Comparison of ENCODE assay signal across 16 cellular contexts in the genomic region with DNA sequence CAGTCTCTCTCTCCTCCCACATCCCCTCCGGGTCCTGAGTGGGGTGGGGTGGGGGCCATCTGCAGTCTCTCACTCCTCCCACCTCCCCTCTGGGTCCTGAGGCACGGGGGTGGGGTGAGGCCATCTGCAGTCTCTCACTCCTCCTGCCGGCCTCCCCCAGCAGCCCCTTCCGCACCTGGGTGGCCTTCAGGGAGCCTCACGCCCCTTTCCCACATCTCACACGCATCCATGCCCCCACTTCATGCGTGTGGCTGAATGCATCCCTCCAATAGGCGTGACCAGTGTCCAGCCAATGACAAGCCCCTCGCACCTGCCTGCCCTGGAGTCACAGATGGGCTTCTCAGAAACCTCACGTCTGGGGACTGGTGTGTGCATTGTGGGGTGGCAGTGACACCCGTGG. TPM values are rescaled to one million over a fixed set of nuclear protein-coding genes. Genes with fewer than 3 reads are reported as not detected.
A peak's percentile ranks its signal among the peaks of the same experiment; 100 is the strongest.
DNase-seq lines count a peak whose midpoint lies in the region; ATAC-seq, FAIRE-seq and TF ChIP-seq lines count a peak whose summit lies in the region.
"Had no signal": no experiment of that assay in that cellular context is flagged by ENCODE, and none has a peak within 500 bp of the region (broad histone marks: within the 10 kb centered on the region; RNA-seq: fewer than 3 reads in every experiment).

No MANE protein-coding gene starts in this region.

- no peak overlapping the region for H2AK5ac ChIP-seq in H1 (ENCODE audit: low read depth, low read length)

- H3K79me2 ChIP-seq in H1 (ENCODE audit: control insufficient read depth in 1 of 2, insufficient read depth in 2 of 2, low read length in 2 of 2) = no peaks in the 10 kb centered on the region

- no peak overlapping the region for H2BK20ac ChIP-seq in H1 (ENCODE audit: low read length)

- no peaks in the 10 kb centered on the region for H3K79me1 ChIP-seq in H1 (ENCODE audit: low read depth, low read length)

- no peak for ATAC-seq in lower lobe of right lung

- H3K27ac ChIP-seq in HEK293 (ENCODE audit: extremely low read depth, low read depth, low read length) = no peak overlapping the region
- no peak overlapping the region for H3K27ac ChIP-seq in H1 (ENCODE audit: low read depth, low read length)
- H3K27ac ChIP-seq in suprapubic skin = no peak overlapping the region
- H3K27ac ChIP-seq in lower lobe of right lung = no peak overlapping the region
- H3K27ac ChIP-seq: Peyer's patch had no signal

- no peak for TF ChIP-seq EP300 in H1 (IDR thresholded peaks at IDR 0.05; ENCODE audit: borderline replicate concordance in 1 of 2, low read depth in 2 of 2, low read length in 2 of 2)
- no peak for TF ChIP-seq EP300 in suprapubic skin (IDR thresholded peaks at IDR 0.05)

- no peaks in the 10 kb centered on the region; the same call in 1 of the 2 replicates for H3K23me2 ChIP-seq in H1 (ENCODE audit: low read depth, low read length)

- no peak overlapping the region for H2BK15ac ChIP-seq in H1 (ENCODE audit: low read length)

- POLR2A ChIA-PET in HEK293 (lab: Yijun Ruan, JAX) = no interaction called here
- POLR2A ChIA-PET in H1 (lab: Charles Lee; ENCODE audit: partially characterized antibody) = interaction anchor here (1.0 to 2.3 kb wide), 2 partner anchors 14 to 27 kb away, joined by 3 to 10 read pairs; a partner anchor contains a TSS

- intact Hi-C loops in lower lobe of right lung (cut with DNase I) = no loop called here

- no peaks in the 10 kb centered on the region for H3K9me3 ChIP-seq in HEK293 (ENCODE audit: control insufficient read depth, insufficient read depth, low read depth, low read length)
- no peaks in the 10 kb centered on the region for H3K9me3 ChIP-seq in H1 (ENCODE audit: insufficient read depth in 2 of 2, low read depth in 1 of 2, low read length in 1 of 2)
- H3K9me3 ChIP-seq in suprapubic skin = no peaks in the 10 kb centered on the region
- H3K9me3 ChIP-seq in lower lobe of right lung = no peaks in the 10 kb centered on the region
- H3K9me3 ChIP-seq: Peyer's patch had no signal

- no peak for TF ChIP-seq POLR2A in H1 (IDR thresholded peaks at IDR 0.05; ENCODE audit: control extremely low read depth in 1 of 2, low read depth in 2 of 2, low read length in 2 of 2)
- no peak for TF ChIP-seq POLR2A in suprapubic skin (IDR thresholded peaks at IDR 0.05)

- WGBS in H1 (ENCODE audit: extremely low coverage in 1 of 2, insufficient coverage in 1 of 2, insufficient read length in 1 of 2, insufficient replicate concordance in 2 of 2, low coverage in 1 of 2, low lambda C conversion rate in 2 of 2, missing lambda C conversion rate in 1 of 2), 2 experiments = 84% methylated on average over 10 of the region's 11 CpGs; no CpG with 5 or more reads in 1 of the 2 experiments
- no CpG with 5 or more reads among the region's 11 CpGs for whole genome bisulfite sequencing in suprapubic skin

- no peak overlapping the region for H3K9ac ChIP-seq in H1 (replicated peaks in 1 of 4; ENCODE audit: extremely low read depth in 1 of 4, low read depth in 3 of 4, low read length in 3 of 4)

- peak overlapping the region; percentile 71; the same call in 1 of the 2 replicates for H3K18ac ChIP-seq in H1 (ENCODE audit: extremely low read depth, low read length)

- peak overlapping the region; percentile 68; the same call in 1 of the 2 replicates for H2BK12ac ChIP-seq in H1 (ENCODE audit: low read depth, low read length)

- TF ChIP-seq RAD21 in H1 (IDR thresholded peaks at IDR 0.05 in 1 of 2, conservative IDR thresholded peaks at IDR 0.05 in 1 of 2; ENCODE audit: low read depth in 2 of 2, low read length in 2 of 2) = no peak

- no peak overlapping the region for H2AFZ ChIP-seq in H1 (ENCODE audit: low read length)

- H3K4me3 ChIP-seq in HEK293 (ENCODE audit: low read depth, low read length) (no peak overlapping the region), H1 (ENCODE audit: extremely low read depth in 1 of 4, insufficient read depth in 2 of 4, low read depth in 3 of 4, low read length in 4 of 4) (no peak overlapping the region), suprapubic skin (no peak overlapping the region), lower lobe of right lung (no peak overlapping the region)
- H3K4me3 ChIP-seq: Peyer's patch had no signal

- H3K4ac ChIP-seq in H1 (replicated peaks; ENCODE audit: insufficient read length, low read depth, low read length) = peak overlapping the region; percentile 74

- H4K5ac ChIP-seq in H1 (ENCODE audit: insufficient read length, low read depth, low read length) = no peak overlapping the region

- no peak overlapping the region for H3K23ac ChIP-seq in H1 (ENCODE audit: insufficient read length)

- H4K91ac ChIP-seq in H1 (replicated peaks; ENCODE audit: insufficient read length, low read length) = peak overlapping the region; percentile 36

- H3K4me1 ChIP-seq in HEK293 (ENCODE audit: control insufficient read depth, insufficient read depth, low read length) (0 out of 2 replicates have a peak, but pooled peaks cover 2% of the 10 kb centered on the region), H1 (replicated peaks in 1 of 4; ENCODE audit: control insufficient read depth in 3 of 4, insufficient read depth in 4 of 4, low read length in 3 of 4) (peaks cover 0 to 30% (median 14%) of the 10 kb centered on the region in 4 experiments; a peak in 6 of 7 replicates), suprapubic skin (peaks cover 24% of the 10 kb centered on the region), lower lobe of right lung (peaks cover under 1% of the 10 kb centered on the region)

- H3K14ac ChIP-seq in H1 (ENCODE audit: insufficient read length) = no peak overlapping the region

- CTCF ChIA-PET in HEK293 (lab: Yijun Ruan, JAX) = no interaction called here
- CTCF ChIA-PET in H1 (lab: Charles Lee; ENCODE audit: partially characterized antibody) = interaction anchor here (1.4 kb wide), 1 partner anchor 11 kb away, joined by 7 read pairs; a partner anchor contains a TSS

- no peak for TF ChIP-seq CTCF in HEK293 (tag by site-specific recombination; IDR thresholded peaks at IDR 0.05)
- no peak for TF ChIP-seq CTCF in H1 (IDR thresholded peaks at IDR 0.05; ENCODE audit: control extremely low read depth in 1 of 3, insufficient read depth in 1 of 3, low read depth in 1 of 3, low read length in 3 of 3)
- TF ChIP-seq CTCF in suprapubic skin (IDR thresholded peaks at IDR 0.05) = no peak
- no peak for TF ChIP-seq CTCF in lower lobe of right lung (IDR thresholded peaks at IDR 0.05)

- H3K4me2 ChIP-seq in H1 (ENCODE audit: insufficient read depth in 1 of 2, low read depth in 2 of 2, low read length in 2 of 2) = no peak overlapping the region

- DNase-seq in H1 (ENCODE audit: low read depth in 1 of 2, low spot score in 2 of 2) = no peak
- DNase-seq in suprapubic skin (ENCODE audit: low spot score in 2 of 2) = no peak
- no peak for DNase-seq in lower lobe of right lung
- DNase-seq: CD4-positive, alpha-beta T cell; DMS79 treated with DMSO at 0.1 percent for 48 hours; HCEC 1CT; NCI-H1436; NCI-H2029 treated with DMSO at 0.1 percent for 48 hours; NCI-H510A; NCI-H82; Peyer's patch; SHP77 treated with DMSO at 0.1 percent for 48 hours had no signal

- H2BK5ac ChIP-seq in H1 (ENCODE audit: low read depth, low read length) = peak overlapping the region; percentile 78; the same call in 1 of the 2 replicates

- no peak overlapping the region for H3K56ac ChIP-seq in H1 (replicated peaks; ENCODE audit: insufficient read length, low read depth, low read length)

- no peak for FAIRE-seq in H1 (lab: Jason Lieb, UNC)
- FAIRE-seq: G401.6, GM12891 had no signal

- no peak overlapping the region for H4K8ac ChIP-seq in H1 (ENCODE audit: extremely low read depth, insufficient read depth, low read length)

- H4K20me1 ChIP-seq in H1 (replicated peaks in 1 of 2; ENCODE audit: control insufficient read depth in 1 of 2, insufficient read depth in 2 of 2, low read length in 2 of 2) = no peaks in the 10 kb centered on the region

- H3K36me3 ChIP-seq in HEK293 (ENCODE audit: control insufficient read depth in 2 of 2, insufficient read depth in 1 of 2, low read length in 2 of 2) (no peaks in the 10 kb centered on the region), H1 (ENCODE audit: control insufficient read depth in 2 of 4, insufficient read depth in 4 of 4, low read length in 3 of 4) (no peaks in the 10 kb centered on the region), suprapubic skin (no peaks in the 10 kb centered on the region), lower lobe of right lung (no peaks in the 10 kb centered on the region)
- H3K36me3 ChIP-seq: Peyer's patch had no signal

- no peak overlapping the region for H2BK120ac ChIP-seq in H1 (replicated peaks; ENCODE audit: low read depth, low read length)

- H3K27me3 ChIP-seq in H1 (replicated peaks in 1 of 4; ENCODE audit: control insufficient read depth in 3 of 4, extremely low read depth in 1 of 4, insufficient read depth in 3 of 4, low read length in 3 of 4) = no peaks in the 10 kb centered on the region
- H3K27me3 ChIP-seq in suprapubic skin = peaks cover 41% of the 10 kb centered on the region
- peaks cover 22% of the 10 kb centered on the region for H3K27me3 ChIP-seq in lower lobe of right lung (ENCODE audit: low read depth)

RNA-seq across cellular contexts. Expression of a gene that starts 1.0 kb away (rescaled TPM):
- 0.29 and 0.76 TPM in 2 replicates for total RNA-seq in H1 (2021; fragmentation: NEBNext Ultra II Directional; extraction: Animal tissue kit (Norgen Biotek cat#: 25700))
- 0.39 and 0.66 TPM in 2 replicates for polyA plus RNA-seq in H1 (2011; rRNA removed)
- polyA plus RNA-seq in H1 (2011; cell fraction: cytosol; rRNA removed) = 0.36 TPM
- 2.9 TPM for polyA plus RNA-seq in H1 (2011; cell fraction: nucleus; rRNA removed)
- 0.23 to 0.46 TPM (median 0.39 TPM) in 4 replicates for polyA plus RNA-seq in H1 (2012, experiment 1 of 2)
- polyA plus RNA-seq in H1 (2012, experiment 2 of 2) = 0.10 TPM
- 0.28 TPM for polyA plus RNA-seq in H1 (2013, experiment 1 of 2)
- polyA plus RNA-seq in H1 (2013, experiment 2 of 2) = 0.15 TPM
- 0.10 TPM in 1 of 2 replicates, not detected in the other for polyA minus RNA-seq in H1 (2011; rRNA and poly(A)+ RNA removed)
- polyA minus RNA-seq in H1 (2011; cell fraction: cytosol; rRNA and poly(A)+ RNA removed) = not detected
- polyA minus RNA-seq in H1 (2011; cell fraction: nucleus; rRNA and poly(A)+ RNA removed) = 0.50 TPM
- total RNA-seq in suprapubic skin = 1 to 10 TPM in 1 of 4 donors, not detected in 3; 1.3 TPM
- total RNA-seq in lower lobe of right lung = not detected
- total RNA-seq: A673; CD4-positive, alpha-beta T cell; Peyer's patch had no signal

RNA-seq across cellular contexts. Expression of a gene that starts 5.4 kb away (rescaled TPM):
- total RNA-seq in H1 (2021; fragmentation: NEBNext Ultra II Directional; extraction: Animal tissue kit (Norgen Biotek cat#: 25700)) = 2.5 and 2.6 TPM in 2 replicates
- 8.8 and 13.5 TPM in 2 replicates for polyA plus RNA-seq in H1 (2011; rRNA removed)
- polyA plus RNA-seq in H1 (2011; cell fraction: cytosol; rRNA removed) = 9.1 TPM
- 17.7 TPM for polyA plus RNA-seq in H1 (2011; cell fraction: nucleus; rRNA removed)
- polyA plus RNA-seq in H1 (2012, experiment 1 of 2) = 2.1 to 3.9 TPM (median 3.5 TPM) in 4 replicates
- polyA plus RNA-seq in H1 (2012, experiment 2 of 2) = 3.5 TPM
- 3.0 TPM for polyA plus RNA-seq in H1 (2013, experiment 1 of 2)
- polyA plus RNA-seq in H1 (2013, experiment 2 of 2) = 2.8 TPM
- 2.3 and 2.5 TPM in 2 replicates for polyA minus RNA-seq in H1 (2011; rRNA and poly(A)+ RNA removed)
- polyA minus RNA-seq in H1 (2011; cell fraction: cytosol; rRNA and poly(A)+ RNA removed) = 4.5 TPM
- 7.0 TPM for polyA minus RNA-seq in H1 (2011; cell fraction: nucleus; rRNA and poly(A)+ RNA removed)
- total RNA-seq in suprapubic skin = under 1 TPM in 2 of 4 donors, not detected in 2; 0.25 to 0.36 TPM
- total RNA-seq in lower lobe of right lung = 1.3 TPM

RNA-seq across cellular contexts. Expression of a gene that starts 11.4 kb away (rescaled TPM):
- total RNA-seq in H1 (2021; fragmentation: NEBNext Ultra II Directional; extraction: Animal tissue kit (Norgen Biotek cat#: 25700)) = 0.17 and 0.19 TPM in 2 replicates
- polyA plus RNA-seq in H1 (2011; rRNA removed) = 0.12 and 0.30 TPM in 2 replicates
- polyA plus RNA-seq in H1 (2011; cell fraction: cytosol; rRNA removed) = 0.27 TPM
- 0.67 TPM for polyA plus RNA-seq in H1 (2011; cell fraction: nucleus; rRNA removed)
- 0.32 to 0.41 TPM (median 0.40 TPM) in 4 replicates for polyA plus RNA-seq in H1 (2012, experiment 1 of 2)
- polyA plus RNA-seq in H1 (2012, experiment 2 of 2) = 0.25 TPM
- 0.08 TPM for polyA plus RNA-seq in H1 (2013, experiment 1 of 2)
- 0.07 TPM for polyA plus RNA-seq in H1 (2013, experiment 2 of 2)
- 0.12 TPM in 1 of 2 replicates, not detected in the other for polyA minus RNA-seq in H1 (2011; rRNA and poly(A)+ RNA removed)
- 0.37 TPM for polyA minus RNA-seq in H1 (2011; cell fraction: cytosol; rRNA and poly(A)+ RNA removed)
- 0.20 TPM for polyA minus RNA-seq in H1 (2011; cell fraction: nucleus; rRNA and poly(A)+ RNA removed)
- 10 to 100 TPM; 58.0 to 70.6 (median 65.6) TPM for total RNA-seq in suprapubic skin
- 4.2 TPM for total RNA-seq in lower lobe of right lung
- total RNA-seq: A673 had no signal

RNA-seq across cellular contexts. Expression of a gene that starts 25.5 kb away (rescaled TPM):
- 17.5 and 18.2 TPM in 2 replicates for total RNA-seq in H1 (2021; fragmentation: NEBNext Ultra II Directional; extraction: Animal tissue kit (Norgen Biotek cat#: 25700))
- 7.9 and 14.0 TPM in 2 replicates for polyA plus RNA-seq in H1 (2011; rRNA removed)
- 10.0 TPM for polyA plus RNA-seq in H1 (2011; cell fraction: cytosol; rRNA removed)
- 48.4 TPM for polyA plus RNA-seq in H1 (2011; cell fraction: nucleus; rRNA removed)
- 7.8 to 17.1 TPM (median 14.4 TPM) in 4 replicates for polyA plus RNA-seq in H1 (2012, experiment 1 of 2)
- 9.1 TPM for polyA plus RNA-seq in H1 (2012, experiment 2 of 2)
- polyA plus RNA-seq in H1 (2013, experiment 1 of 2) = 9.5 TPM
- polyA plus RNA-seq in H1 (2013, experiment 2 of 2) = 8.5 TPM
- polyA minus RNA-seq in H1 (2011; rRNA and poly(A)+ RNA removed) = 16.0 and 19.4 TPM in 2 replicates
- polyA minus RNA-seq in H1 (2011; cell fraction: cytosol; rRNA and poly(A)+ RNA removed) = 21.0 TPM
- polyA minus RNA-seq in H1 (2011; cell fraction: nucleus; rRNA and poly(A)+ RNA removed) = 35.2 TPM
- 10 to 100 TPM; 22.8 to 36.6 (median 31.8) TPM for total RNA-seq in suprapubic skin
- 59.6 TPM for total RNA-seq in lower lobe of right lung

RNA-seq across cellular contexts. Expression of a gene that starts 28.0 kb away (rescaled TPM):
- total RNA-seq in H1 (2021; fragmentation: NEBNext Ultra II Directional; extraction: Animal tissue kit (Norgen Biotek cat#: 25700)) = 125 and 138 TPM in 2 replicates
- polyA plus RNA-seq in H1 (2011; rRNA removed) = 30.5 and 49.9 TPM in 2 replicates
- polyA plus RNA-seq in H1 (2011; cell fraction: cytosol; rRNA removed) = 13.6 TPM
- 40.2 TPM for polyA plus RNA-seq in H1 (2011; cell fraction: nucleus; rRNA removed)
- polyA plus RNA-seq in H1 (2012, experiment 1 of 2) = 38.8 to 127 TPM (median 112 TPM) in 4 replicates
- 66.7 TPM for polyA plus RNA-seq in H1 (2012, experiment 2 of 2)
- 147 TPM for polyA plus RNA-seq in H1 (2013, experiment 1 of 2)
- 151 TPM for polyA plus RNA-seq in H1 (2013, experiment 2 of 2)
- 2.8 and 4.9 TPM in 2 replicates for polyA minus RNA-seq in H1 (2011; rRNA and poly(A)+ RNA removed)
- polyA minus RNA-seq in H1 (2011; cell fraction: cytosol; rRNA and poly(A)+ RNA removed) = 109 TPM
- 58.7 TPM for polyA minus RNA-seq in H1 (2011; cell fraction: nucleus; rRNA and poly(A)+ RNA removed)
- total RNA-seq in suprapubic skin (100 to 1,000 TPM; 151 to 352 (median 299) TPM), lower lobe of right lung (305 TPM)

Comparison
In these comparisons a context has a peak if more than half of its experiments do, and no peak if none do; other contexts are left out.
1. RNA of a gene that starts 11.4 kb away (total RNA-seq): 58.0 to 70.6 TPM in suprapubic skin; 4.2 TPM in lower lobe of right lung (single experiment) and 0.17 to 0.19 TPM in H1; every median in the first group is over 10 times any median in the second.